1 cellular context compared by ENCODE assay signal in genomic region chr21:44817506-44817880, GRCh38.
TF ChIP-seq lines count a peak whose summit lies in the region.

No MANE protein-coding gene starts in this region.

TF ChIP-seq in HepG2, 621 proteins besides CTCF, POLR2A, EP300 and RAD21 (continued from another document):
- no peak for TF ChIP-seq SNAPC4 (CRISPR knock-in tag; IDR thresholded peaks at IDR 0.05)
- TF ChIP-seq MLXIP (CRISPR knock-in tag; IDR thresholded peaks at IDR 0.05; ENCODE audit: borderline replicate concordance), result no peak
- TF ChIP-seq NFYB (CRISPR knock-in tag; IDR thresholded peaks at IDR 0.05), result no peak
- TF ChIP-seq ZNF784 (CRISPR knock-in tag; IDR thresholded peaks at IDR 0.05; ENCODE audit: borderline replicate concordance), result no peak
- TF ChIP-seq LRRFIP1 (CRISPR knock-in tag; conservative IDR thresholded peaks at IDR 0.05), result no peak
TF ChIP-seq in HepG2: peak in this region for 13.
